Comparison of ENCODE assay signal across 24 cellular contexts in the genomic region with DNA sequence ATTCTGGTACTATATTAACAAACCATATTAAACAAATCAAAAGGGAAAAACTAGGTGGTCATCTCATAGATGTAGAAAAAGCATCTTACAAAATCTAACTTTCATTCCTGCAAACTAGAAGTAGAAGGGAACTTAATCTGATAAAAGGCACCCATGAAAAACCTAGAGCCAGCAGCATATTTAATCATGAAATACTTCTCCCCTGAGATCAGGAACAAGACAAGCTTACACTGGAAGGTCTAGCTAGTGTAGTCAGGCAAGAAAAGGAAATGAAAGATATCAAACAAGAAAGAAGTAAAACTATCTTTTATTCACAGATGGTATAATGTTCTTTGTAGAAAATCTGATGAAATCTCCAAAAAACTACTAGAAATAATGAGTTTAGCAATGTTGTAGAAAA. TPM values are rescaled to one million over a fixed set of nuclear protein-coding genes. Genes with fewer than 3 reads are reported as not detected.
DNase-seq lines count a peak whose midpoint lies in the region; ATAC-seq, FAIRE-seq and TF ChIP-seq lines count a peak whose summit lies in the region.
"Had no signal": no experiment of that assay in that cellular context is flagged by ENCODE, and none has a peak within 500 bp of the region (broad histone marks: within the 10 kb centered on the region; RNA-seq: fewer than 3 reads in every experiment).

No MANE protein-coding gene starts in this region.

- no peak for DNase-seq in activated T-cell treated with anti-CD3 and anti-CD28 coated beads, Interleukin-2, amount 50 U/mL, for 72 hours
- DNase-seq in activated T-cell treated with anti-CD3 and anti-CD28 coated beads for 4 hours = no peak
- no peak for DNase-seq in brain microvascular endothelial cell
- peak in 1 of 2 donors; percentile 35 for DNase-seq in foreskin keratinocyte
- DNase-seq in thoracic aorta (ENCODE audit: low spot score) = no peak
- no peak for DNase-seq in OCI-M2 (lab: John Stamatoyannopoulos, UW; ENCODE audit: unreplicated experiment)
- DNase-seq in GM12892 (ENCODE audit: insufficient read length) = no peak
- DNase-seq: 8988T; activated CD4-positive, alpha-beta T cell treated with anti-CD3 and anti-CD28 coated beads, Interleukin-2, amount 50 U/mL, for 4 hours; activated naive CD4-positive, alpha-beta T cell treated with Interleukin-2 at 50 U/mL for 16 hours; aorta; dermis blood vessel endothelial cell; NCI-H524 treated with DMSO at 0.1 percent for 48 hours; right lobe of liver; SIG-M5; stimulated activated CD4-positive, alpha-beta T cell treated with anti-CD3 and anti-CD28 coated beads, Interleukin-2, amount 100 ng/mL, for 24 hours; upper lobe of right lung had no signal

- peak overlapping the region; percentile 92 for H3K27ac ChIP-seq in brain microvascular endothelial cell
- H3K27ac ChIP-seq in foreskin keratinocyte = peak overlapping the region; percentile 34
- peak overlapping the region; percentile 70 to 87 for H3K27ac ChIP-seq in thoracic aorta
- H3K27ac ChIP-seq: BLaER1 treated with 17β-estradiol and CSF1 and Interleukin-3, amounts not matched to agents 10 nM and 100 nM; KMS-11; right lobe of liver; VCaP had no signal

- no peak for ATAC-seq in activated T-cell treated with anti-CD3 and anti-CD28 coated beads, Interleukin-2, amount 50 U/mL, for 72 hours (replicated peaks in 1 of 2)
- ATAC-seq in foreskin keratinocyte = no peak
- ATAC-seq in thoracic aorta (ENCODE audit: insufficient number of reproducible peaks, low FRiP score, low read depth) = no peak
- no peak for ATAC-seq in GM18502 (IDR thresholded peaks at IDR 0.05; ENCODE audit: poor library complexity, unreplicated experiment)

- H3K4me1 Mint-ChIP-seq in activated T-cell treated with anti-CD3 and anti-CD28 coated beads, Interleukin-2, amount 50 U/mL, for 72 hours (ENCODE audit: low read depth) = peaks cover 6% of the 10 kb centered on the region

- in situ Hi-C loops in brain microvascular endothelial cell (cut with HindIII; ENCODE audit: low pct_ligation_motif_present, low sequenced_read_pairs) = no loop called here

- peaks cover 7 to 12% of the 10 kb centered on the region in 2 donors for H3K36me3 Mint-ChIP-seq in activated T-cell treated with anti-CD3 and anti-CD28 coated beads, Interleukin-2, amount 50 U/mL, for 72 hours (ENCODE audit: insufficient read depth in 2 of 2)

- H3K9me3 ChIP-seq in thoracic aorta = peaks cover 3% of the 10 kb centered on the region
- H3K9me3 ChIP-seq: right lobe of liver, upper lobe of right lung had no signal

- H3K36me3 ChIP-seq in brain microvascular endothelial cell (replicated peaks) (peaks cover 7% of the 10 kb centered on the region), thoracic aorta (peaks cover 7% of the 10 kb centered on the region)

- TF ChIP-seq CTCF in brain microvascular endothelial cell (IDR thresholded peaks at IDR 0.05; ENCODE audit: low read depth, low read length, missing control alignments) (no peak), foreskin keratinocyte (conservative IDR thresholded peaks at IDR 0.05) (no peak), thoracic aorta (IDR thresholded peaks at IDR 0.05) (no peak)

- no peak for TF ChIP-seq POLR2A in GM12892 (IDR thresholded peaks at IDR 0.05; ENCODE audit: low read depth, low read length)

- H3K27me3 Mint-ChIP-seq in activated T-cell treated with anti-CD3 and anti-CD28 coated beads, Interleukin-2, amount 50 U/mL, for 72 hours (ENCODE audit: low read depth) = no peaks in the 10 kb centered on the region
- H3K27me3 Mint-ChIP-seq: stimulated activated naive CD8-positive, alpha-beta T cell treated with anti-CD3 and anti-CD28 coated beads, Interleukin-15, Interleukin-2, amounts not matched to agents 100 ng/mL and 50 ng/mL, for 24 hours had no signal

- H3K4me1 ChIP-seq in foreskin keratinocyte (peaks cover 43% of the 10 kb centered on the region), thoracic aorta (ENCODE audit: control insufficient read depth in 1 of 2, low read depth in 2 of 2) (peaks cover 22 to 24% of the 10 kb centered on the region in 2 donors)
- H3K4me1 ChIP-seq: right lobe of liver had no signal

- H3K27ac Mint-ChIP-seq in activated T-cell treated with anti-CD3 and anti-CD28 coated beads, Interleukin-2, amount 50 U/mL, for 72 hours = peak overlapping the region; percentile 20
- H3K27ac Mint-ChIP-seq: stimulated activated naive CD8-positive, alpha-beta T cell treated with anti-CD3 and anti-CD28 coated beads, Interleukin-15, Interleukin-2, amounts not matched to agents 100 ng/mL and 50 ng/mL, for 24 hours; T-helper 1 cell treated with Interleukin-12 subunit alpha and Interleukin-12 subunit beta and Interleukin-4 antibody, amounts not matched to agents 30 μg/mL and 1 μg/mL, for 36 hours had no signal

- FAIRE-seq in GM12892 (lab: Jason Lieb, UNC) = no peak

- H3K4me3 ChIP-seq in brain microvascular endothelial cell (ENCODE audit: low read depth, low read length) = no peak overlapping the region
- H3K4me3 ChIP-seq in thoracic aorta = no peak overlapping the region
- H3K4me3 ChIP-seq: BLaER1 treated with 17β-estradiol and CSF1 and Interleukin-3, amounts not matched to agents 10 nM and 100 nM; right lobe of liver; upper lobe of right lung had no signal

- no peaks in the 10 kb centered on the region for H3K27me3 ChIP-seq in brain microvascular endothelial cell (replicated peaks)
- no peaks in the 10 kb centered on the region for H3K27me3 ChIP-seq in foreskin keratinocyte
- no peaks in the 10 kb centered on the region for H3K27me3 ChIP-seq in thoracic aorta (replicated peaks; ENCODE audit: insufficient read depth)
- H3K27me3 ChIP-seq: BLaER1 treated with 17β-estradiol and CSF1 and Interleukin-3, amounts not matched to agents 10 nM and 100 nM; right lobe of liver; upper lobe of right lung had no signal

- no peak overlapping the region for H3K4me3 Mint-ChIP-seq in activated T-cell treated with anti-CD3 and anti-CD28 coated beads, Interleukin-2, amount 50 U/mL, for 72 hours
- H3K4me3 Mint-ChIP-seq: stimulated activated naive CD8-positive, alpha-beta T cell treated with anti-CD3 and anti-CD28 coated beads, Interleukin-15, Interleukin-2, amounts not matched to agents 100 ng/mL and 50 ng/mL, for 24 hours; T-helper 1 cell treated with Interleukin-12 subunit alpha and Interleukin-12 subunit beta and Interleukin-4 antibody, amounts not matched to agents 30 μg/mL and 1 μg/mL, for 36 hours had no signal

- H3K9me3 Mint-ChIP-seq in activated T-cell treated with anti-CD3 and anti-CD28 coated beads, Interleukin-2, amount 50 U/mL, for 72 hours = peaks cover 3 to 5% of the 10 kb centered on the region in 2 donors

RNA-seq across cellular contexts. Expression of gene ATP10D, which starts 41.2 kb away (rescaled TPM):
- 1 to 10 TPM; 3.0 TPM for total RNA-seq in activated T-cell treated with anti-CD3 and anti-CD28 coated beads, Interleukin-2, amount 50 U/mL, for 72 hours
- total RNA-seq in foreskin keratinocyte (32.4 and 33.0 TPM in 2 replicates), thoracic aorta (10 to 100 TPM; 54.2 to 96.1 TPM)
- polyA plus RNA-seq in foreskin keratinocyte = 8.4 and 10.2 TPM in 2 replicates
- polyA plus RNA-seq in GM12892 (2012; ENCODE audit: missing spikeins) = 11.8 TPM
- total RNA-seq: HT-29 had no signal

Comparison
In these comparisons a context has a peak if more than half of its experiments do, and no peak if none do; other contexts are left out.
1. H3K27ac ChIP-seq: peak in every context shown above with its lines; median percentile 92 in brain microvascular endothelial cell; 78 in thoracic aorta; 34 in foreskin keratinocyte.